21 cellular contexts compared by ENCODE assay signal in the genomic region with DNA sequence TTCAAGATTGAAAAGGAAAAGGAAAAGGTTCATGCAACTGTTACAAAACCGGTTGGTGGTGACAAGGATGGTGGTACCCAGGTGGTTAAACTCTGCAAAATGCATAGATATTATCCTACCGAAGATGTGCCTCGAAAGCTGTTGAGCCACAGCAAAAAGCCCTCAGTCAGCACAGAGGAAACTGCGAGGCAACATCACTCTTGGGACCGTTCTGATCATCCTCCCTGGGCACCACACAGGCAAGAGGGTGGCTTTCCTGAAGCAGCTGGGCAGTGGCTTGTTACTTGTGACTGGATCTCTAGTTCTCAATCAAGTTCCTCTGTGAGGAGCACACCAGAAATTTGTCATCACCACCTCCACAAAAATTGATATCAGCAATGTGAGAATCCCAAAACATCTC.
DNase-seq lines count a peak whose midpoint lies in the region; ATAC-seq, FAIRE-seq and TF ChIP-seq lines count a peak whose summit lies in the region.
"Had no signal": no experiment of that assay in that cellular context is flagged by ENCODE, and none has a peak within 500 bp of the region (broad histone marks: within the 10 kb centered on the region; RNA-seq: fewer than 3 reads in every experiment).

No MANE protein-coding gene starts in this region.

- TF ChIP-seq CTCF in DND-41 (IDR thresholded peaks at IDR 0.05; ENCODE audit: borderline replicate concordance, extremely low read depth, low read length, poor library complexity, severe bottlenecking) (no peak), H1 (IDR thresholded peaks at IDR 0.05; ENCODE audit: control extremely low read depth in 1 of 3, insufficient read depth in 1 of 3, low read depth in 1 of 3, low read length in 3 of 3) (no peak)

- 90% methylated on average over 5 of the region's 5 CpGs; no CpG with 5 or more reads in 1 of the 2 experiments for WGBS in H1 (ENCODE audit: extremely low coverage in 1 of 2, insufficient coverage in 1 of 2, insufficient read length in 1 of 2, insufficient replicate concordance in 2 of 2, low coverage in 1 of 2, low lambda C conversion rate in 2 of 2, missing lambda C conversion rate in 1 of 2), 2 experiments

- H3K27me3 ChIP-seq in DND-41 (ENCODE audit: insufficient read depth, low read length, poor library complexity) = no peaks in the 10 kb centered on the region
- no peaks in the 10 kb centered on the region for H3K27me3 ChIP-seq in H1 (replicated peaks in 1 of 4; ENCODE audit: control insufficient read depth in 3 of 4, extremely low read depth in 1 of 4, insufficient read depth in 3 of 4, low read length in 3 of 4)
- H3K27me3 ChIP-seq: BLaER1 treated with 17β-estradiol and CSF1 and Interleukin-3, amounts not matched to agents 10 nM and 100 nM had no signal

- H2BK12ac ChIP-seq in H1 (ENCODE audit: low read depth, low read length) = 0 out of 2 replicates have a peak overlapping the region, but pooled peaks have one; percentile 3

- H3K56ac ChIP-seq in H1 (replicated peaks; ENCODE audit: insufficient read length, low read depth, low read length) = no peak overlapping the region

- H4K20me1 ChIP-seq in DND-41 (ENCODE audit: insufficient read depth, low read length) = no peaks in the 10 kb centered on the region
- H4K20me1 ChIP-seq in H1 (replicated peaks in 1 of 2; ENCODE audit: control insufficient read depth in 1 of 2, insufficient read depth in 2 of 2, low read length in 2 of 2) = no peaks in the 10 kb centered on the region
- H4K20me1 ChIP-seq: BLaER1 treated with 17β-estradiol and CSF1 and Interleukin-3, amounts not matched to agents 10 nM and 100 nM had no signal

- H4K91ac ChIP-seq in H1 (replicated peaks; ENCODE audit: insufficient read length, low read length) = no peak overlapping the region

- H3K79me2 ChIP-seq in DND-41 (ENCODE audit: insufficient read depth, low read length) = no peaks in the 10 kb centered on the region
- H3K79me2 ChIP-seq in H1 (ENCODE audit: control insufficient read depth in 1 of 2, insufficient read depth in 2 of 2, low read length in 2 of 2) = no peaks in the 10 kb centered on the region

- FAIRE-seq in H1 (lab: Jason Lieb, UNC) = no peak
- FAIRE-seq: A549, D721Med, GM12878, GM12892, GM18507 had no signal

- no peaks in the 10 kb centered on the region; the same call in 1 of the 2 replicates for H3K23me2 ChIP-seq in H1 (ENCODE audit: low read depth, low read length)

- H3K14ac ChIP-seq in H1 (ENCODE audit: insufficient read length) = no peak overlapping the region

- no peak for TF ChIP-seq RAD21 in H1 (IDR thresholded peaks at IDR 0.05 in 1 of 2, conservative IDR thresholded peaks at IDR 0.05 in 1 of 2; ENCODE audit: low read depth in 2 of 2, low read length in 2 of 2)

- H3K36me3 ChIP-seq in DND-41 (ENCODE audit: insufficient read depth, low read length) = no peaks in the 10 kb centered on the region
- no peaks in the 10 kb centered on the region for H3K36me3 ChIP-seq in H1 (ENCODE audit: control insufficient read depth in 2 of 4, insufficient read depth in 4 of 4, low read length in 3 of 4)
- H3K36me3 ChIP-seq: BLaER1 treated with 17β-estradiol and CSF1 and Interleukin-3, amounts not matched to agents 10 nM and 100 nM had no signal

- H2BK5ac ChIP-seq in H1 (ENCODE audit: low read depth, low read length) = no peak overlapping the region

- POLR2A ChIA-PET in H1 (lab: Charles Lee; ENCODE audit: partially characterized antibody) = no interaction called here

- H2BK15ac ChIP-seq in H1 (ENCODE audit: low read length) = no peak overlapping the region

- no peak for TF ChIP-seq EP300 in H1 (IDR thresholded peaks at IDR 0.05; ENCODE audit: borderline replicate concordance in 1 of 2, low read depth in 2 of 2, low read length in 2 of 2)

- H3K4me1 ChIP-seq in DND-41 (ENCODE audit: insufficient read depth, low read length) = peaks cover 11% of the 10 kb centered on the region
- peaks cover 0 to 2% (median 0%) of the 10 kb centered on the region in 4 experiments; a peak in 2 of 7 replicates for H3K4me1 ChIP-seq in H1 (replicated peaks in 1 of 4; ENCODE audit: control insufficient read depth in 3 of 4, insufficient read depth in 4 of 4, low read length in 3 of 4)

- CTCF ChIA-PET in H1 (lab: Charles Lee; ENCODE audit: partially characterized antibody) = interaction anchor here (1.1 to 1.5 kb wide), 2 partner anchors 10 to 44 kb away, joined by 4 read pairs; no protein-coding TSS in a partner anchor

- DNase-seq in DND-41 (peak; percentile 8), H1 (ENCODE audit: low read depth in 1 of 2, low spot score in 2 of 2) (no peak), NCI-H1436 treated with DMSO at 0.1 percent for 48 hours (lab: John Stamatoyannopoulos, UW) (no peak)
- DNase-seq in Jurkat, Clone E6-1 (ENCODE audit: low read depth, low spot score) = peak; percentile 52
- DNase-seq: AML-193; Caco-2; Calu3; CD4-positive, alpha-beta T cell; CD8-positive, alpha-beta T cell; DMS79 treated with DMSO at 0.1 percent for 48 hours; EL; GDM1 had no signal

- no peak overlapping the region for H3K4ac ChIP-seq in H1 (replicated peaks; ENCODE audit: insufficient read length, low read depth, low read length)

- H3K23ac ChIP-seq in H1 (ENCODE audit: insufficient read length) = no peak overlapping the region

- H3K4me2 ChIP-seq in DND-41 (ENCODE audit: insufficient read depth, low read length) (no peak overlapping the region), H1 (ENCODE audit: insufficient read depth in 1 of 2, low read depth in 2 of 2, low read length in 2 of 2) (no peak overlapping the region)
- H3K4me2 ChIP-seq: A549 had no signal

- peak overlapping the region; percentile 44 for H2AFZ ChIP-seq in DND-41 (ENCODE audit: low read depth, low read length)
- no peak overlapping the region for H2AFZ ChIP-seq in H1 (ENCODE audit: low read length)

- H3K9me3 ChIP-seq in DND-41 (ENCODE audit: insufficient read depth, low read length, severe bottlenecking) = no peaks in the 10 kb centered on the region
- no peaks in the 10 kb centered on the region for H3K9me3 ChIP-seq in H1 (ENCODE audit: insufficient read depth in 2 of 2, low read depth in 1 of 2, low read length in 1 of 2)
- H3K9me3 ChIP-seq: A549; BLaER1 treated with 17β-estradiol and CSF1 and Interleukin-3, amounts not matched to agents 10 nM and 100 nM; Caco-2 had no signal

- H3K27ac ChIP-seq in DND-41 (ENCODE audit: low read length) = no peak overlapping the region
- no peak overlapping the region for H3K27ac ChIP-seq in H1 (ENCODE audit: low read depth, low read length)
- H3K27ac ChIP-seq: 22Rv1; A549; BLaER1 treated with 17β-estradiol and CSF1 and Interleukin-3, amounts not matched to agents 10 nM and 100 nM; C4-2B had no signal

- H4K5ac ChIP-seq in H1 (ENCODE audit: insufficient read length, low read depth, low read length) = no peak overlapping the region

- H3K4me3 ChIP-seq in DND-41 (ENCODE audit: low read depth in 1 of 2, low read length in 2 of 2) = no peak overlapping the region
- H3K4me3 ChIP-seq in Jurkat, Clone E6-1 (ENCODE audit: low read length) = no peak overlapping the region
- no peak overlapping the region for H3K4me3 ChIP-seq in H1 (ENCODE audit: extremely low read depth in 1 of 4, insufficient read depth in 2 of 4, low read depth in 3 of 4, low read length in 4 of 4)
- H3K4me3 ChIP-seq: A549; BLaER1 treated with 17β-estradiol and CSF1 and Interleukin-3, amounts not matched to agents 10 nM and 100 nM; GM12878 had no signal

- no peak overlapping the region for H2BK120ac ChIP-seq in H1 (replicated peaks; ENCODE audit: low read depth, low read length)

- H4K8ac ChIP-seq in H1 (ENCODE audit: extremely low read depth, insufficient read depth, low read length) = no peak overlapping the region

- no peak overlapping the region for H2BK20ac ChIP-seq in H1 (ENCODE audit: low read length)

- no peak overlapping the region for H3K9ac ChIP-seq in DND-41 (ENCODE audit: low read depth, low read length)
- H3K9ac ChIP-seq in H1 (replicated peaks in 1 of 4; ENCODE audit: extremely low read depth in 1 of 4, low read depth in 3 of 4, low read length in 3 of 4) = no peak overlapping the region
- H3K9ac ChIP-seq: BLaER1 treated with 17β-estradiol and CSF1 and Interleukin-3, amounts not matched to agents 10 nM and 100 nM had no signal

- no peaks in the 10 kb centered on the region; the same call in 1 of the 2 replicates for H3K79me1 ChIP-seq in H1 (ENCODE audit: low read depth, low read length)

- no peak overlapping the region for H2AK5ac ChIP-seq in H1 (ENCODE audit: low read depth, low read length)

- H3K18ac ChIP-seq in H1 (ENCODE audit: extremely low read depth, low read length) = no peak overlapping the region; the same call in 1 of the 2 replicates

- ATAC-seq in DND-41 (ENCODE audit: insufficient read depth, low read depth) (peak; percentile 62), GM18868 (IDR thresholded peaks at IDR 0.05; ENCODE audit: unreplicated experiment) (no peak)
- ATAC-seq: A549; CD8-positive, alpha-beta T cell; GM12878 had no signal

- TF ChIP-seq POLR2A in H1 (IDR thresholded peaks at IDR 0.05; ENCODE audit: control extremely low read depth in 1 of 2, low read depth in 2 of 2, low read length in 2 of 2) = no peak

TF ChIP-seq in H1, 55 proteins besides CTCF, POLR2A, EP300 and RAD21:
- no peak for TF ChIP-seq EZH2 (IDR thresholded peaks at IDR 0.05; ENCODE audit: low read depth, low read length, severe bottlenecking)
- no peak for TF ChIP-seq SUZ12 (IDR thresholded peaks at IDR 0.05; ENCODE audit: low read length)
- no peak for TF ChIP-seq KDM1A (IDR thresholded peaks at IDR 0.05; ENCODE audit: borderline replicate concordance, low read length)
- no peak for TF ChIP-seq TEAD4 (IDR thresholded peaks at IDR 0.05; ENCODE audit: low read depth, low read length)
- TF ChIP-seq CBX5 (IDR thresholded peaks at IDR 0.05; ENCODE audit: low read depth, low read length) = no peak
- TF ChIP-seq NANOG (IDR thresholded peaks at IDR 0.05; ENCODE audit: insufficient read depth, low read depth, low read length, poor library complexity, severe bottlenecking) = no peak
- TF ChIP-seq CHD2 (IDR thresholded peaks at IDR 0.05; ENCODE audit: low read length) = no peak
- no peak for TF ChIP-seq BACH1 (IDR thresholded peaks at IDR 0.05; ENCODE audit: low read length)
- no peak for TF ChIP-seq TAF7 (optimal IDR thresholded peaks at IDR 0.05; ENCODE audit: borderline replicate concordance, low read depth, low read length)
- TF ChIP-seq TAF1 (IDR thresholded peaks at IDR 0.05; ENCODE audit: low read depth, low read length) = no peak
- no peak for TF ChIP-seq CTBP2 (IDR thresholded peaks at IDR 0.05; ENCODE audit: borderline replicate concordance, insufficient read depth, insufficient read length, low read length)

Comparison
In these comparisons a context has a peak if more than half of its experiments do, and no peak if none do; other contexts are left out.
1. DNase-seq: peak in DND-41 (single experiment) and Jurkat, Clone E6-1 (single experiment); none in H1 (0 of 2) and NCI-H1436 treated with DMSO at 0.1 percent for 48 hours (single experiment).